ENCODE assay signal across 1 cellular context in genomic region chr10:118046491-118047362, GRCh38.
TF ChIP-seq lines count a peak whose summit lies in the region.

A gene with protein sequence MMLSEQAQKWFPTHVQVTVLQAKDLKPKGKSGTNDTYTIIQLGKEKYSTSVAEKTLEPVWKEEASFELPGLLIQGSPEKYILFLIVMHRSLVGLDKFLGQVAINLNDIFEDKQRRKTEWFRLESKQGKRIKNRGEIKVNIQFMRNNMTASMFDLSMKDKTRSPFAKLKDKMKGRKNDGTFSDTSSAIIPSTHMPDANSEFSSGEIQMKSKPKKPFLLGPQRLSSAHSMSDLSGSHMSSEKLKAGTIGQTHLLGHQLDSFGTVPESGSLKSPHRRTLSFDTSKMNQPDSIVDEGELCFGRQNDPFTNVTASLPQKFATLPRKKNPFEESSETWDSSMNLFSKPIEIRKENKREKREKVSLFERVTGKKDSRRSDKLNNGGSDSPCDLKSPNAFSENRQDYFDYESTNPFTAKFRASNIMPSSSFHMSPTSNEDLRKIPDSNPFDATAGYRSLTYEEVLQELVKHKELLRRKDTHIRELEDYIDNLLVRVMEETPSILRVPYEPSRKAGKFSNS (minus strand): TSS chr10:118046941. CDS start chr10:118046163, 778 bp downstream.

TF ChIP-seq in K562, 482 proteins besides CTCF, POLR2A, EP300 and RAD21 (continued from another document and continues in another):
- TF ChIP-seq RFX7 (CRISPR knock-in tag; IDR thresholded peaks at IDR 0.05): no peak
- no peak for TF ChIP-seq PHTF2 (CRISPR knock-in tag; IDR thresholded peaks at IDR 0.05)
- TF ChIP-seq ZNF3 (CRISPR knock-in tag; IDR thresholded peaks at IDR 0.05): no peak
- no peak for TF ChIP-seq E2F5 (CRISPR knock-in tag; IDR thresholded peaks at IDR 0.05)
- TF ChIP-seq ZNF133 (CRISPR knock-in tag; IDR thresholded peaks at IDR 0.05): no peak
- TF ChIP-seq MCM3 (IDR thresholded peaks at IDR 0.05): no peak
- TF ChIP-seq ZNF740 (CRISPR knock-in tag; IDR thresholded peaks at IDR 0.05): no peak
- no peak for TF ChIP-seq ZNF740 (tag; IDR thresholded peaks at IDR 0.05)
- peak; percentile 58 for TF ChIP-seq TAF1 (IDR thresholded peaks at IDR 0.05; ENCODE audit: control insufficient read depth, extremely low read depth, insufficient read depth, low read length, severe bottlenecking)
- peak; percentile 33; the same call in 1 of the 2 replicates for TF ChIP-seq ARID4B (CRISPR knock-in tag; IDR thresholded peaks at IDR 0.05)
- TF ChIP-seq ZNF668 (CRISPR knock-in tag; IDR thresholded peaks at IDR 0.05): no peak
- TF ChIP-seq YBX1 (IDR thresholded peaks at IDR 0.05): no peak
- TF ChIP-seq, protein P1, sequence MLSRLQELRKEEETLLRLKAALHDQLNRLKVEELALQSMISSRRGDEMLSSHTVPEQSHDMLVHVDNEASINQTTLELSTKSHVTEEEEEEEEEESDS (CRISPR knock-in tag; IDR thresholded peaks at IDR 0.05): no peak
- TF ChIP-seq MCM5 (IDR thresholded peaks at IDR 0.05; ENCODE audit: low read depth): no peak
- TF ChIP-seq NFIC (IDR thresholded peaks at IDR 0.05): no peak
- no peak for TF ChIP-seq TFAP4 (CRISPR knock-in tag; IDR thresholded peaks at IDR 0.05; ENCODE audit: borderline replicate concordance)
- TF ChIP-seq GTF2E2 (tag; IDR thresholded peaks at IDR 0.05): no peak
- no peak for TF ChIP-seq PTBP1 (IDR thresholded peaks at IDR 0.05; ENCODE audit: low read depth, low read length)
- no peak for TF ChIP-seq ZNF143 (CRISPR knock-in tag; IDR thresholded peaks at IDR 0.05)
- TF ChIP-seq, protein P2, sequence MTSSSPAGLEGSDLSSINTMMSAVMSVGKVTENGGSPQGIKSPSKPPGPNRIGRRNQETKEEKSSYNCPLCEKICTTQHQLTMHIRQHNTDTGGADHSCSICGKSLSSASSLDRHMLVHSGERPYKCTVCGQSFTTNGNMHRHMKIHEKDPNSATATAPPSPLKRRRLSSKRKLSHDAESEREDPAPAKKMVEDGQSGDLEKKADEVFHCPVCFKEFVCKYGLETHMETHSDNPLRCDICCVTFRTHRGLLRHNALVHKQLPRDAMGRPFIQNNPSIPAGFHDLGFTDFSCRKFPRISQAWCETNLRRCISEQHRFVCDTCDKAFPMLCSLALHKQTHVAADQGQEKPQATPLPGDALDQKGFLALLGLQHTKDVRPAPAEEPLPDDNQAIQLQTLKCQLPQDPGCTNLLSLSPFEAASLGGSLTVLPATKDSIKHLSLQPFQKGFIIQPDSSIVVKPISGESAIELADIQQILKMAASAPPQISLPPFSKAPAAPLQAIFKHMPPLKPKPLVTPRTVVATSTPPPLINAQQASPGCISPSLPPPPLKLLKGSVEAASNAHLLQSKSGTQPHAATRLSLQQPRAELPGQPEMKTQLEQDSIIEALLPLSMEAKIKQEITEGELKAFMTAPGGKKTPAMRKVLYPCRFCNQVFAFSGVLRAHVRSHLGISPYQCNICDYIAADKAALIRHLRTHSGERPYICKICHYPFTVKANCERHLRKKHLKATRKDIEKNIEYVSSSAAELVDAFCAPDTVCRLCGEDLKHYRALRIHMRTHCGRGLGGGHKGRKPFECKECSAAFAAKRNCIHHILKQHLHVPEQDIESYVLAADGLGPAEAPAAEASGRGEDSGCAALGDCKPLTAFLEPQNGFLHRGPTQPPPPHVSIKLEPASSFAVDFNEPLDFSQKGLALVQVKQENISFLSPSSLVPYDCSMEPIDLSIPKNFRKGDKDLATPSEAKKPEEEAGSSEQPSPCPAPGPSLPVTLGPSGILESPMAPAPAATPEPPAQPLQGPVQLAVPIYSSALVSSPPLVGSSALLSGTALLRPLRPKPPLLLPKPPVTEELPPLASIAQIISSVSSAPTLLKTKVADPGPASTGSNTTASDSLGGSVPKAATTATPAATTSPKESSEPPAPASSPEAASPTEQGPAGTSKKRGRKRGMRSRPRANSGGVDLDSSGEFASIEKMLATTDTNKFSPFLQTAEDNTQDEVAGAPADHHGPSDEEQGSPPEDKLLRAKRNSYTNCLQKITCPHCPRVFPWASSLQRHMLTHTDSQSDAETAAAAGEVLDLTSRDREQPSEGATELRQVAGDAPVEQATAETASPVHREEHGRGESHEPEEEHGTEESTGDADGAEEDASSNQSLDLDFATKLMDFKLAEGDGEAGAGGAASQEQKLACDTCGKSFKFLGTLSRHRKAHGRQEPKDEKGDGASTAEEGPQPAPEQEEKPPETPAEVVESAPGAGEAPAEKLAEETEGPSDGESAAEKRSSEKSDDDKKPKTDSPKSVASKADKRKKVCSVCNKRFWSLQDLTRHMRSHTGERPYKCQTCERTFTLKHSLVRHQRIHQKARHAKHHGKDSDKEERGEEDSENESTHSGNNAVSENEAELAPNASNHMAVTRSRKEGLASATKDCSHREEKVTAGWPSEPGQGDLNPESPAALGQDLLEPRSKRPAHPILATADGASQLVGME (CRISPR knock-in tag; IDR thresholded peaks at IDR 0.05): no peak
- peak; percentile 86 for TF ChIP-seq MXI1 (IDR thresholded peaks at IDR 0.05; ENCODE audit: low read depth, low read length)
- TF ChIP-seq, protein P3, sequence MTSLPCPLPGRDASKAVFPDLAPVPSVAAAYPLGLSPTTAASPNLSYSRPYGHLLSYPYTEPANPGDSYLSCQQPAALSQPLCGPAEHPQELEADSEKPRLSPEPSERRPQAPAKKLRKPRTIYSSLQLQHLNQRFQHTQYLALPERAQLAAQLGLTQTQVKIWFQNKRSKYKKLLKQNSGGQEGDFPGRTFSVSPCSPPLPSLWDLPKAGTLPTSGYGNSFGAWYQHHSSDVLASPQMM (CRISPR knock-in tag; IDR thresholded peaks at IDR 0.05): no peak
- TF ChIP-seq DNMT1 (IDR thresholded peaks at IDR 0.05): no peak
- TF ChIP-seq, protein P4, sequence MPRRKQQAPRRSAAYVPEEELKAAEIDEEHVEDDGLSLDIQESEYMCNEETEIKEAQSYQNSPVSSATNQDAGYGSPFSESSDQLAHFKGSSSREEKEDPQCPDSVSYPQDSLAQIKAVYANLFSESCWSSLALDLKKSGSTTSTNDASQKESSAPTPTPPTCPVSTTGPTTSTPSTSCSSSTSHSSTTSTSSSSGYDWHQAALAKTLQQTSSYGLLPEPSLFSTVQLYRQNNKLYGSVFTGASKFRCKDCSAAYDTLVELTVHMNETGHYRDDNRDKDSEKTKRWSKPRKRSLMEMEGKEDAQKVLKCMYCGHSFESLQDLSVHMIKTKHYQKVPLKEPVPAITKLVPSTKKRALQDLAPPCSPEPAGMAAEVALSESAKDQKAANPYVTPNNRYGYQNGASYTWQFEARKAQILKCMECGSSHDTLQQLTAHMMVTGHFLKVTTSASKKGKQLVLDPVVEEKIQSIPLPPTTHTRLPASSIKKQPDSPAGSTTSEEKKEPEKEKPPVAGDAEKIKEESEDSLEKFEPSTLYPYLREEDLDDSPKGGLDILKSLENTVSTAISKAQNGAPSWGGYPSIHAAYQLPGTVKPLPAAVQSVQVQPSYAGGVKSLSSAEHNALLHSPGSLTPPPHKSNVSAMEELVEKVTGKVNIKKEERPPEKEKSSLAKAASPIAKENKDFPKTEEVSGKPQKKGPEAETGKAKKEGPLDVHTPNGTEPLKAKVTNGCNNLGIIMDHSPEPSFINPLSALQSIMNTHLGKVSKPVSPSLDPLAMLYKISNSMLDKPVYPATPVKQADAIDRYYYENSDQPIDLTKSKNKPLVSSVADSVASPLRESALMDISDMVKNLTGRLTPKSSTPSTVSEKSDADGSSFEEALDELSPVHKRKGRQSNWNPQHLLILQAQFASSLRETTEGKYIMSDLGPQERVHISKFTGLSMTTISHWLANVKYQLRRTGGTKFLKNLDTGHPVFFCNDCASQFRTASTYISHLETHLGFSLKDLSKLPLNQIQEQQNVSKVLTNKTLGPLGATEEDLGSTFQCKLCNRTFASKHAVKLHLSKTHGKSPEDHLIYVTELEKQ (CRISPR knock-in tag; IDR thresholded peaks at IDR 0.05): no peak
- TF ChIP-seq ZNF347 (CRISPR knock-in tag; IDR thresholded peaks at IDR 0.05; ENCODE audit: low read depth): no peak
- no peak for TF ChIP-seq ARID2 (IDR thresholded peaks at IDR 0.05)
- TF ChIP-seq NR0B1 (IDR thresholded peaks at IDR 0.05; ENCODE audit: partially characterized antibody): no peak
- peak; percentile 83 for TF ChIP-seq RBFOX2 (IDR thresholded peaks at IDR 0.05; ENCODE audit: low read depth, low read length)
- no peak for TF ChIP-seq SETDB1 (IDR thresholded peaks at IDR 0.05; ENCODE audit: low read length)
- no peak for TF ChIP-seq FOXK1 (CRISPR knock-in tag; IDR thresholded peaks at IDR 0.05; ENCODE audit: borderline replicate concordance)
- no peak for TF ChIP-seq HDAC8 (tag; IDR thresholded peaks at IDR 0.05)
- peak; percentile 45 for TF ChIP-seq CREM (IDR thresholded peaks at IDR 0.05; ENCODE audit: low read depth)
- no peak for TF ChIP-seq TOE1 (IDR thresholded peaks at IDR 0.05; ENCODE audit: borderline replicate concordance)
- TF ChIP-seq TOE1 (CRISPR knock-in tag; IDR thresholded peaks at IDR 0.05; ENCODE audit: borderline replicate concordance, low read depth): no peak
- peak; percentile 54 for TF ChIP-seq HMGN3 (IDR thresholded peaks at IDR 0.05; ENCODE audit: borderline replicate concordance, extremely low read depth, insufficient read length, low read depth, low read length)
- no peak for TF ChIP-seq ZBTB5 (IDR thresholded peaks at IDR 0.05)
- TF ChIP-seq KDM5B (IDR thresholded peaks at IDR 0.05; ENCODE audit: insufficient replicate concordance, low read depth, low read length): peak; percentile 27
- no peak for TF ChIP-seq NFE2 (IDR thresholded peaks at IDR 0.05; ENCODE audit: low read depth)
- peak; percentile 71 for TF ChIP-seq CCNT2 (IDR thresholded peaks at IDR 0.05; ENCODE audit: borderline replicate concordance, extremely low read depth, insufficient read length, low read depth, low read length)
